Comparison of ENCODE assay signal across 9 cellular contexts in genomic region chr10:27513451-27514191, GRCh38. TPM values are rescaled to one million over a fixed set of nuclear protein-coding genes. Genes with fewer than 3 reads are reported as not detected.
DNase-seq lines count a peak whose midpoint lies in the region; ATAC-seq and TF ChIP-seq lines count a peak whose summit lies in the region.
"Had no signal": no experiment of that assay in that cellular context is flagged by ENCODE, and none has a peak within 500 bp of the region (broad histone marks: within the 10 kb centered on the region; RNA-seq: fewer than 3 reads in every experiment).

No MANE protein-coding gene starts in this region.

- H3K27me3 ChIP-seq in thyroid gland, result no peaks in the 10 kb centered on the region
- H3K27me3 ChIP-seq in gastrocnemius medialis, result no peaks in the 10 kb centered on the region

- H3K36me3 ChIP-seq in thyroid gland (peaks cover 6 to 10% of the 10 kb centered on the region in 2 donors), gastrocnemius medialis (peaks cover 0 to 21% of the 10 kb centered on the region in 2 donors)

- no peaks in the 10 kb centered on the region for H3K9me3 Mint-ChIP-seq in natural killer cell
- H3K9me3 Mint-ChIP-seq in natural killer cell treated with Interleukin-12 subunit alpha and Interleukin-12 subunit beta and Interleukin-15 and Interleukin-18, amount 100 ng/mL, for 72 hours, result no peaks in the 10 kb centered on the region
- no peaks in the 10 kb centered on the region for H3K9me3 Mint-ChIP-seq in activated CD4-positive, alpha-beta memory T cell treated with anti-CD3 and anti-CD28 coated beads for 36 hours

- H3K4me1 ChIP-seq in thyroid gland (peaks cover 20 to 25% of the 10 kb centered on the region in 2 donors), gastrocnemius medialis (peaks cover 9 to 13% of the 10 kb centered on the region in 2 donors)

- ATAC-seq in natural killer cell (peak in 2 of 3 donors; percentile 28 to 77), gastrocnemius medialis (no peak)
- no peak for ATAC-seq in natural killer cell treated with Interleukin-12 subunit alpha and Interleukin-12 subunit beta and Interleukin-15 and Interleukin-18, amount 100 ng/mL, for 72 hours

- H3K9me3 ChIP-seq in thyroid gland (no peaks in the 10 kb centered on the region), gastrocnemius medialis (no peaks in the 10 kb centered on the region)

- DNase-seq in natural killer cell (no peak), fibroblast of gingiva (ENCODE audit: low read depth) (peak; percentile 75), thyroid gland (peak; percentile 16 to 24), gastrocnemius medialis (no peak), NCI-H526 (lab: John Stamatoyannopoulos, UW) (no peak)
- DNase-seq in natural killer cell treated with Interleukin-12 subunit alpha and Interleukin-12 subunit beta and Interleukin-15 and Interleukin-18, amount 100 ng/mL, for 72 hours (ENCODE audit: low spot score), result no peak
- DNase-seq in activated CD4-positive, alpha-beta memory T cell treated with anti-CD3 and anti-CD28 coated beads for 36 hours, result no peak
- no peak for DNase-seq in activated effector memory CD4-positive, alpha-beta T cell treated with Interleukin-2 at 50 U/mL for 16 hours
- DNase-seq: C1 segment of cervical spinal cord had no signal

- TF ChIP-seq CTCF in natural killer cell (IDR thresholded peaks at IDR 0.05) (no peak), thyroid gland (IDR thresholded peaks at IDR 0.05) (no peak), gastrocnemius medialis (IDR thresholded peaks at IDR 0.05 in 4 of 5, conservative IDR thresholded peaks at IDR 0.05 in 1 of 5) (no peak)

- peaks cover 8% of the 10 kb centered on the region for H3K36me3 Mint-ChIP-seq in natural killer cell
- peaks cover 21% of the 10 kb centered on the region for H3K36me3 Mint-ChIP-seq in natural killer cell treated with Interleukin-12 subunit alpha and Interleukin-12 subunit beta and Interleukin-15 and Interleukin-18, amount 100 ng/mL, for 72 hours
- peaks cover 36% of the 10 kb centered on the region for H3K36me3 Mint-ChIP-seq in activated CD4-positive, alpha-beta memory T cell treated with anti-CD3 and anti-CD28 coated beads for 36 hours

- CTCF ChIA-PET in activated CD4-positive, alpha-beta memory T cell treated with anti-CD3 and anti-CD28 coated beads for 36 hours (lab: Charles Lee), result interaction anchor here (0.9 to 1.4 kb wide), 3 partner anchors 9 to 66 kb away, joined by 3 to 4 read pairs (median 4); partner anchors contain the start of gene RAB18

- peak overlapping the region; percentile 61 to 77 for H3K27ac Mint-ChIP-seq in natural killer cell
- H3K27ac Mint-ChIP-seq in natural killer cell treated with Interleukin-12 subunit alpha and Interleukin-12 subunit beta and Interleukin-15 and Interleukin-18, amount 100 ng/mL, for 72 hours, result peak overlapping the region in 1 of 2 donors; percentile 8
- peak overlapping the region; percentile 64 for H3K27ac Mint-ChIP-seq in activated CD4-positive, alpha-beta memory T cell treated with anti-CD3 and anti-CD28 coated beads for 36 hours

- H3K4me3 Mint-ChIP-seq in natural killer cell, result no peak overlapping the region
- no peak overlapping the region for H3K4me3 Mint-ChIP-seq in natural killer cell treated with Interleukin-12 subunit alpha and Interleukin-12 subunit beta and Interleukin-15 and Interleukin-18, amount 100 ng/mL, for 72 hours
- H3K4me3 Mint-ChIP-seq in activated CD4-positive, alpha-beta memory T cell treated with anti-CD3 and anti-CD28 coated beads for 36 hours, result no peak overlapping the region

- 33 to 34% methylated on average over 3 of the region's 3 CpGs for WGBS in thyroid gland, 2 donors

- POLR2A ChIA-PET in activated CD4-positive, alpha-beta memory T cell treated with anti-CD3 and anti-CD28 coated beads for 36 hours (lab: Charles Lee), result no interaction called here

- H3K27ac ChIP-seq in thyroid gland, result peak overlapping the region; percentile 22 to 89 (median 84)
- H3K27ac ChIP-seq in gastrocnemius medialis, result no peak overlapping the region

- in situ Hi-C loops in gastrocnemius medialis (cut with MboI; ENCODE audit: low sequenced_read_pairs in 4 of 4), result loop anchor here in 1 of 4 donors (25.0 kb wide), 1 partner anchor 276 kb away; the partner anchor contains the start of gene ACBD5

- no peaks in the 10 kb centered on the region for H3K27me3 Mint-ChIP-seq in natural killer cell (ENCODE audit: low read depth in 2 of 2)
- H3K27me3 Mint-ChIP-seq in natural killer cell treated with Interleukin-12 subunit alpha and Interleukin-12 subunit beta and Interleukin-15 and Interleukin-18, amount 100 ng/mL, for 72 hours, result no peaks in the 10 kb centered on the region
- H3K27me3 Mint-ChIP-seq in activated CD4-positive, alpha-beta memory T cell treated with anti-CD3 and anti-CD28 coated beads for 36 hours, result no peaks in the 10 kb centered on the region

- TF ChIP-seq POLR2A in thyroid gland (IDR thresholded peaks at IDR 0.05) (no peak), gastrocnemius medialis (IDR thresholded peaks at IDR 0.05) (no peak)

- H3K4me1 Mint-ChIP-seq in natural killer cell, result peaks cover 58 to 60% of the 10 kb centered on the region in 2 donors
- peaks cover 40 to 41% of the 10 kb centered on the region in 2 donors for H3K4me1 Mint-ChIP-seq in natural killer cell treated with Interleukin-12 subunit alpha and Interleukin-12 subunit beta and Interleukin-15 and Interleukin-18, amount 100 ng/mL, for 72 hours (ENCODE audit: low read depth in 2 of 2)
- peaks cover 55% of the 10 kb centered on the region for H3K4me1 Mint-ChIP-seq in activated CD4-positive, alpha-beta memory T cell treated with anti-CD3 and anti-CD28 coated beads for 36 hours (ENCODE audit: low read depth)

- H3K4me3 ChIP-seq in thyroid gland (replicated peaks in 1 of 3) (no peak overlapping the region), gastrocnemius medialis (no peak overlapping the region)

- intact Hi-C loops in natural killer cell (cut with micrococcal nuclease), result no loop called here
- intact Hi-C loops in activated CD4-positive, alpha-beta memory T cell treated with anti-CD3 and anti-CD28 coated beads for 36 hours (cut with micrococcal nuclease), result loop anchor here (1.0 kb wide), 1 partner anchor 9 kb away; the partner anchor contains the start of gene RAB18
- intact Hi-C loops in thyroid gland (cut with DNase I), result no loop called here
- intact Hi-C loops in gastrocnemius medialis (cut with DNase I; ENCODE audit: low total_unique reads), result no loop called here

RNA-seq across cellular contexts. Expression of gene RAB18, which starts 9.5 kb away (rescaled TPM):
- total RNA-seq in natural killer cell (100 to 1,000 TPM; 122 to 132 (median 122) TPM), thyroid gland (10 to 100 TPM; 58.9 to 86.0 (median 72.8) TPM), gastrocnemius medialis (10 to 100 TPM; 46.0 to 51.6 (median 47.1) TPM)
- total RNA-seq in natural killer cell treated with Interleukin-12 subunit alpha and Interleukin-12 subunit beta and Interleukin-15 and Interleukin-18, amount 100 ng/mL, for 72 hours, result 10 to 100 TPM; 56.4 to 70.6 TPM
- 10 to 100 TPM; 51.7 to 54.0 TPM for total RNA-seq in activated CD4-positive, alpha-beta memory T cell treated with anti-CD3 and anti-CD28 coated beads for 36 hours

Comparison
In these comparisons a context has a peak if more than half of its experiments do, and no peak if none do; other contexts are left out.
1. ATAC-seq: peak in natural killer cell (2 of 3); none in natural killer cell treated with Interleukin-12 subunit alpha and Interleukin-12 subunit beta and Interleukin-15 and Interleukin-18, amount 100 ng/mL, for 72 hours (0 of 2) and gastrocnemius medialis (0 of 2).
2. DNase-seq: peak in fibroblast of gingiva (single experiment) and thyroid gland (2 of 2); none in natural killer cell (single experiment), natural killer cell treated with Interleukin-12 subunit alpha and Interleukin-12 subunit beta and Interleukin-15 and Interleukin-18, amount 100 ng/mL, for 72 hours (single experiment), activated CD4-positive, alpha-beta memory T cell treated with anti-CD3 and anti-CD28 coated beads for 36 hours (single experiment), gastrocnemius medialis (0 of 2), NCI-H526 (0 of 2) and activated effector memory CD4-positive, alpha-beta T cell treated with Interleukin-2 at 50 U/mL for 16 hours (single experiment).
3. H3K27ac ChIP-seq: peak in thyroid gland (3 of 3); none in gastrocnemius medialis (0 of 4).